In the genomic region with DNA sequence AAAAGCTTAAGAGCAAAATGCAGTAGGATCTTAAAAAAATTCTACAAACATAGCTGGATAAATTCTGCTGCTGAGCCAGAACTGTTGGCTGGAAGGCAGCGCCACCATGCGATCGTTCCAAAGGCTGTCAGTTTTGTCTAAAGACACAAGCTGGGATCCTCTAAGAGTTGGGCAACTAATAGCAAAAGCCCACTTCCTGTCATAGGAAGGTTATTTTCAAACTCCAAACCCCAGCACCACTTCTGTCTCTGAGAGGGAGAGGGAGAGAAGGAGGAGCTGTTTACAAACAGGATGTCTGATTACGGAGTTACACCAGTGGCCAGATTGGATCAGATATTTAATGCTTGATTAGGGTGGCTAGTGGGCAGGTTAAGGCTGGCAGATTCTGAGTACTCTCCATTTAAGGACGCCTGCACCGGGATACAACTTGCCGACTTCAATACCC, we compare ENCODE assay signal across 8 cellular contexts. TPM values are rescaled to one million over a fixed set of nuclear protein-coding genes. Genes with fewer than 3 reads are reported as not detected.
A peak's percentile ranks its signal among the peaks of the same experiment; 100 is the strongest.
DNase-seq lines count a peak whose midpoint lies in the region; ATAC-seq and TF ChIP-seq lines count a peak whose summit lies in the region.

No MANE protein-coding gene starts in this region.

- ATAC-seq in GM18867 (IDR thresholded peaks at IDR 0.05; ENCODE audit: unreplicated experiment) = peak; percentile 43
- ATAC-seq in HG02623 (IDR thresholded peaks at IDR 0.05; ENCODE audit: unreplicated experiment) = no peak

- peak overlapping the region; percentile 79 for H2AFZ ChIP-seq in ACC112 (ENCODE audit: low read length, unreplicated experiment)
- H2AFZ ChIP-seq in hepatocyte = no peak overlapping the region

- peak; percentile 90 for DNase-seq in NOMO-1 treated with DMSO at 0.1 percent for 48 hours (lab: John Stamatoyannopoulos, UW; ENCODE audit: unreplicated experiment)
- peak in 39 of 58 donors; percentile 4 to 59 (median 32) for DNase-seq in anterior cingulate cortex (lab: John Stamatoyannopoulos, UW)
- DNase-seq in hepatocyte (ENCODE audit: low spot score) = peak; percentile 74
- peak; percentile 54 for DNase-seq in retina
- no peak for DNase-seq in NCI-H187 (lab: John Stamatoyannopoulos, UW)

- peak overlapping the region; percentile 64 for H3K27ac ChIP-seq in ACC112 (ENCODE audit: low read depth, low read length)
- no peak overlapping the region for H3K27ac ChIP-seq in hepatocyte

- H3K27me3 ChIP-seq in ACC112 (ENCODE audit: insufficient read depth, low read length) = no peaks in the 10 kb centered on the region
- H3K27me3 ChIP-seq in hepatocyte = no peaks in the 10 kb centered on the region

- TF ChIP-seq CTCF in hepatocyte (IDR thresholded peaks at IDR 0.05; ENCODE audit: poor library complexity) = peak; percentile 88

- H3K4me3 ChIP-seq in ACC112 (ENCODE audit: low read depth, low read length) = peak overlapping the region; percentile 58
- H3K4me3 ChIP-seq in hepatocyte = no peak overlapping the region

- no peaks in the 10 kb centered on the region for H4K20me1 ChIP-seq in hepatocyte (ENCODE audit: insufficient read depth, poor library complexity, severe bottlenecking)

- no peaks in the 10 kb centered on the region for H3K9me3 ChIP-seq in hepatocyte (ENCODE audit: low read depth)

- 32% methylated on average over 7 of the region's 7 CpGs for WGBS in hepatocyte (ENCODE audit: low lambda C conversion rate, missing lambda C conversion rate)

- H3K4me1 ChIP-seq in ACC112 (ENCODE audit: control insufficient read depth, insufficient read depth, low read length, unreplicated experiment) (peaks cover 12% of the 10 kb centered on the region), hepatocyte (ENCODE audit: insufficient read depth) (peaks cover 14% of the 10 kb centered on the region)

- H3K79me2 ChIP-seq in ACC112 (ENCODE audit: control insufficient read depth, insufficient read depth, low read length, unreplicated experiment) (no peaks in the 10 kb centered on the region), hepatocyte (no peaks in the 10 kb centered on the region)

- peak overlapping the region; percentile 48 for H3K4me2 ChIP-seq in hepatocyte

- no peaks in the 10 kb centered on the region for H3K9me2 ChIP-seq in hepatocyte (replicated peaks; ENCODE audit: insufficient read depth)

- H3K36me3 ChIP-seq in ACC112 (ENCODE audit: insufficient read depth, low read length) = no peaks in the 10 kb centered on the region
- H3K36me3 ChIP-seq in hepatocyte (replicated peaks; ENCODE audit: insufficient read depth, low read depth) = no peaks in the 10 kb centered on the region

RNA-seq across cellular contexts. Expression of a gene that starts 44.0 kb away (rescaled TPM):
- total RNA-seq in hepatocyte = 4.1 and 5.4 TPM in 2 replicates
- 6.6 and 7.4 TPM in 2 replicates for polyA plus RNA-seq in hepatocyte

Comparison
In these comparisons a context has a peak if more than half of its experiments do, and no peak if none do; other contexts are left out.
1. DNase-seq: peak in NOMO-1 treated with DMSO at 0.1 percent for 48 hours (single experiment), anterior cingulate cortex (39 of 58), hepatocyte (single experiment) and retina (single experiment); none in NCI-H187 (0 of 2).